In genomic region chr17:4744999-4745969, GRCh38 we compare ENCODE assay signal across 19 cellular contexts. TPM values are rescaled to one million over a fixed set of nuclear protein-coding genes. Genes with fewer than 3 reads are reported as not detected.
DNase-seq lines count a peak whose midpoint lies in the region; ATAC-seq and TF ChIP-seq lines count a peak whose summit lies in the region.
"Had no signal": no experiment of that assay in that cellular context is flagged by ENCODE, and none has a peak within 500 bp of the region (broad histone marks: within the 10 kb centered on the region; RNA-seq: fewer than 3 reads in every experiment).

No MANE protein-coding gene starts in this region.

- H3K56ac ChIP-seq in mesendoderm (ENCODE audit: low read length), result peak overlapping the region; percentile 82

- H3K36me3 ChIP-seq in CD4-positive, CD25-positive, alpha-beta regulatory T cell (ENCODE audit: control insufficient read depth, insufficient read depth, low read length), result no peaks in the 10 kb centered on the region
- no peaks in the 10 kb centered on the region for H3K36me3 ChIP-seq in HCT116 (ENCODE audit: control insufficient read depth in 1 of 2, insufficient read depth in 2 of 2, low read length in 2 of 2)
- no peaks in the 10 kb centered on the region for H3K36me3 ChIP-seq in endodermal cell (ENCODE audit: control insufficient read depth, insufficient read depth, low read length)
- no peaks in the 10 kb centered on the region for H3K36me3 ChIP-seq in mesendoderm (ENCODE audit: control insufficient read depth, insufficient read depth, low read length)
- no peaks in the 10 kb centered on the region for H3K36me3 ChIP-seq in HAP-1 (replicated peaks)
- H3K36me3 ChIP-seq in Caco-2 (ENCODE audit: control insufficient read depth, insufficient read depth, low read length), result no peaks in the 10 kb centered on the region
- H3K36me3 ChIP-seq: prostate gland, tibial artery had no signal

- POLR2A ChIA-PET in HCT116 (lab: Charles Lee), result no interaction called here
- POLR2A ChIA-PET in Caco-2 (lab: Charles Lee), result no interaction called here

- no peak overlapping the region for H3K23ac ChIP-seq in mesendoderm (ENCODE audit: low read length)

- no peak overlapping the region for H2BK5ac ChIP-seq in mesendoderm (ENCODE audit: low read length)

- no peaks in the 10 kb centered on the region for H3K9me3 ChIP-seq in CD4-positive, CD25-positive, alpha-beta regulatory T cell (ENCODE audit: control insufficient read depth in 2 of 2, low read length in 2 of 2)
- H3K9me3 ChIP-seq in HCT116 (ENCODE audit: control insufficient read depth in 1 of 2, insufficient read depth in 1 of 2, low read depth in 1 of 2, low read length in 2 of 2) (no peaks in the 10 kb centered on the region), endodermal cell (ENCODE audit: control insufficient read depth, low read length) (no peaks in the 10 kb centered on the region), HAP-1 (no peaks in the 10 kb centered on the region; the same call in 1 of the 2 replicates), Caco-2 (no peaks in the 10 kb centered on the region)
- H3K9me3 ChIP-seq: prostate gland, tibial artery had no signal

- H3K4me1 ChIP-seq in CD4-positive, CD25-positive, alpha-beta regulatory T cell (ENCODE audit: control insufficient read depth, insufficient read depth, low read length, poor library complexity, severe bottlenecking), result peaks cover 10% of the 10 kb centered on the region
- H3K4me1 ChIP-seq in HCT116 (ENCODE audit: control insufficient read depth in 1 of 2, insufficient read depth in 2 of 2, low read length in 2 of 2) (peaks cover under 1 to 2% of the 10 kb centered on the region in 2 experiments; a peak in 3 of 4 replicates), endodermal cell (ENCODE audit: control insufficient read depth, insufficient read depth, low read length) (no peaks in the 10 kb centered on the region), mesendoderm (ENCODE audit: control insufficient read depth, low read depth, low read length) (no peaks in the 10 kb centered on the region), HAP-1 (peaks cover 4% of the 10 kb centered on the region), Caco-2 (no peaks in the 10 kb centered on the region)
- H3K4me1 ChIP-seq: prostate gland had no signal

- no peak overlapping the region for H2AFZ ChIP-seq in HCT116 (ENCODE audit: low read depth, low read length, poor library complexity, severe bottlenecking)

- no peak overlapping the region for H4K5ac ChIP-seq in mesendoderm (ENCODE audit: low read length)

- in situ Hi-C loops in HAP-1 (cut with MboI; ENCODE audit: low sequenced_read_pairs), result no loop called here

- H3K4ac ChIP-seq in mesendoderm (ENCODE audit: low read depth, low read length), result no peak overlapping the region

- no peaks in the 10 kb centered on the region for H3K79me2 ChIP-seq in HCT116 (ENCODE audit: insufficient read depth, low read length)
- no peaks in the 10 kb centered on the region for H3K79me2 ChIP-seq in mesendoderm (ENCODE audit: control insufficient read depth, insufficient read depth, low read length)

- TF ChIP-seq CTCF in HCT116 (IDR thresholded peaks at IDR 0.05 in 2 of 3, conservative IDR thresholded peaks at IDR 0.05 in 1 of 3; ENCODE audit: borderline replicate concordance in 1 of 3, insufficient read depth in 1 of 3, low read depth in 2 of 3, low read length in 2 of 3) (no peak), endodermal cell (conservative IDR thresholded peaks at IDR 0.05) (peak; percentile 38), Caco-2 (IDR thresholded peaks at IDR 0.05; ENCODE audit: insufficient read depth in 1 of 2, low read depth in 1 of 2, low read length in 1 of 2, severe bottlenecking in 1 of 2, unreplicated experiment in 1 of 2) (no peak)

- BruUV-seq in HCT116 (replicated peaks; lab: Mats Ljungman, UMichigan) (no TSS peak), Caco-2 (replicated peaks; lab: Mats Ljungman, UMichigan) (no TSS peak)

- intact Hi-C loops in HCT116 (cut with micrococcal nuclease) (no loop called here), Caco-2 (cut with micrococcal nuclease; ENCODE audit: unreplicated experiment) (no loop called here)

- H3K9me3 Mint-ChIP-seq in CD4-positive, CD25-positive, alpha-beta regulatory T cell, result no peaks in the 10 kb centered on the region
- H3K9me3 Mint-ChIP-seq in endodermal cell (no peaks in the 10 kb centered on the region), Caco-2 (ENCODE audit: unreplicated experiment) (no peaks in the 10 kb centered on the region)
- H3K9me3 Mint-ChIP-seq: activated CD4-positive, alpha-beta T cell treated with anti-CD3 and anti-CD28 coated beads, Interleukin-2, amount 10 ng/mL, durations not matched to agents 7 days and 5 days; activated T-helper 1 cell treated with anti-CD3 and anti-CD28 coated beads, Interleukin-12 subunit alpha, Interleukin-12 subunit beta, Interleukin-2, Interleukin-4 antibody, amounts not matched to agents 30 ng/mL and 10 ng/mL and 1 ng/mL, durations not matched to agents 14 hours and 24 hours and 36 hours; effector memory CD8-positive, alpha-beta T cell had no signal

- H3K4me2 ChIP-seq in HCT116 (ENCODE audit: low read length), result no peak overlapping the region
- H3K4me2 ChIP-seq in mesendoderm (ENCODE audit: low read length), result peak overlapping the region; percentile 72

- H3K9ac ChIP-seq in HCT116 (ENCODE audit: low read length), result no peak overlapping the region
- H3K9ac ChIP-seq in endodermal cell (ENCODE audit: extremely low read depth, low read length, poor library complexity, severe bottlenecking), result no peak overlapping the region
- peak overlapping the region; percentile 41 for H3K9ac ChIP-seq in mesendoderm (ENCODE audit: low read length)

- H3K4me1 Mint-ChIP-seq in CD4-positive, CD25-positive, alpha-beta regulatory T cell, result peaks cover 0 to 25% (median 10%) of the 10 kb centered on the region in 4 donors
- peaks cover 3% of the 10 kb centered on the region for H3K4me1 Mint-ChIP-seq in endodermal cell
- no peaks in the 10 kb centered on the region for H3K4me1 Mint-ChIP-seq in Caco-2 (ENCODE audit: low read depth, unreplicated experiment)

- H2AK5ac ChIP-seq in mesendoderm (ENCODE audit: low read length), result no peak overlapping the region

- RAD21 ChIA-PET in HCT116 (lab: Charles Lee; ENCODE audit: low non-redundant PET in 1 of 2, low total read pairs in 2 of 2, uncharacterized antibody in 2 of 2, unreplicated experiment in 2 of 2), result no interaction called here

- no peaks in the 10 kb centered on the region for H3K9me2 ChIP-seq in HCT116 (ENCODE audit: insufficient read depth)

- no peak overlapping the region for H4K8ac ChIP-seq in mesendoderm (ENCODE audit: low read depth, low read length)

- H2BK15ac ChIP-seq in mesendoderm (replicated peaks; ENCODE audit: low read depth), result no peak overlapping the region

- no peak overlapping the region for H2BK120ac ChIP-seq in mesendoderm (ENCODE audit: low read depth, low read length)

- no peak for TF ChIP-seq RAD21 in HCT116 (IDR thresholded peaks at IDR 0.05; ENCODE audit: low read depth)

- H3K27me3 ChIP-seq in CD4-positive, CD25-positive, alpha-beta regulatory T cell (ENCODE audit: control insufficient read depth, insufficient read depth, low read length), result peaks cover 13% of the 10 kb centered on the region
- no peaks in the 10 kb centered on the region for H3K27me3 ChIP-seq in HCT116 (ENCODE audit: insufficient read depth, low read length)
- peaks cover 62% of the 10 kb centered on the region for H3K27me3 ChIP-seq in endodermal cell (ENCODE audit: control insufficient read depth, insufficient read depth, low read length, poor library complexity, severe bottlenecking)
- H3K27me3 ChIP-seq in mesendoderm (ENCODE audit: insufficient read depth, low read length, poor library complexity), result peaks cover 9% of the 10 kb centered on the region
- peaks cover 18% of the 10 kb centered on the region for H3K27me3 ChIP-seq in HAP-1 (ENCODE audit: low read depth)
- H3K27me3 ChIP-seq in Caco-2 (replicated peaks; ENCODE audit: control insufficient read depth, insufficient read depth, low read length), result no peaks in the 10 kb centered on the region

- H3K27ac Mint-ChIP-seq in CD4-positive, CD25-positive, alpha-beta regulatory T cell, result peak overlapping the region in 2 of 3 donors; percentile 5 to 42
- no peak overlapping the region for H3K27ac Mint-ChIP-seq in endodermal cell
- H3K27ac Mint-ChIP-seq in Caco-2 (ENCODE audit: unreplicated experiment), result no peak overlapping the region
- H3K27ac Mint-ChIP-seq: activated CD4-positive, alpha-beta T cell treated with anti-CD3 and anti-CD28 coated beads, Interleukin-2, amount 10 ng/mL, durations not matched to agents 7 days and 5 days; activated T-helper 1 cell treated with anti-CD3 and anti-CD28 coated beads, Interleukin-12 subunit alpha, Interleukin-12 subunit beta, Interleukin-2, Interleukin-4 antibody, amounts not matched to agents 30 ng/mL and 10 ng/mL and 1 ng/mL, durations not matched to agents 14 hours and 24 hours and 36 hours; effector memory CD8-positive, alpha-beta T cell had no signal

- no peak for DNase-seq in CD4-positive, CD25-positive, alpha-beta regulatory T cell
- DNase-seq in HCT116 (ENCODE audit: low read depth, low spot score), result no peak
- peak; percentile 92 for DNase-seq in endodermal cell
- DNase-seq in mesendoderm, result peak; percentile 73
- DNase-seq in HAP-1 (ENCODE audit: low spot score in 2 of 2), result no peak
- no peak for DNase-seq in Caco-2
- DNase-seq in activated T-cell treated with anti-CD3 and anti-CD28 coated beads, Interleukin-2, amount 50 U/mL, for 48 hours, result no peak
- DNase-seq in activated CD4-positive, alpha-beta T cell treated with anti-CD3 and anti-CD28 coated beads for 4 hours, result no peak
- DNase-seq: activated CD4-positive, alpha-beta T cell treated with anti-CD3 and anti-CD28 coated beads, Interleukin-2, amount 10 ng/mL, durations not matched to agents 7 days and 5 days; DMS79 treated with DMSO at 0.1 percent for 48 hours; effector memory CD8-positive, alpha-beta T cell; foreskin fibroblast; kidney glomerular epithelial cell; NCI-H2081; T1000; tibial artery had no signal

- no peaks in the 10 kb centered on the region for H4K20me1 ChIP-seq in HCT116 (ENCODE audit: insufficient read depth)

- peak overlapping the region in 3 of 4 donors; percentile 29 to 77 (median 64) for H3K4me3 Mint-ChIP-seq in CD4-positive, CD25-positive, alpha-beta regulatory T cell
- H3K4me3 Mint-ChIP-seq in endodermal cell (peak overlapping the region; percentile 61), Caco-2 (ENCODE audit: unreplicated experiment) (no peak overlapping the region)
- H3K4me3 Mint-ChIP-seq: activated CD4-positive, alpha-beta T cell treated with anti-CD3 and anti-CD28 coated beads, Interleukin-2, amount 10 ng/mL, durations not matched to agents 7 days and 5 days; activated T-helper 1 cell treated with anti-CD3 and anti-CD28 coated beads, Interleukin-12 subunit alpha, Interleukin-12 subunit beta, Interleukin-2, Interleukin-4 antibody, amounts not matched to agents 30 ng/mL and 10 ng/mL and 1 ng/mL, durations not matched to agents 14 hours and 24 hours and 36 hours; effector memory CD8-positive, alpha-beta T cell had no signal

- TF ChIP-seq POLR2A in HCT116 (IDR thresholded peaks at IDR 0.05; ENCODE audit: borderline replicate concordance, extremely low read depth, insufficient read depth, insufficient read length), result no peak

- WGBS in endodermal cell (ENCODE audit: insufficient coverage in 1 of 2, insufficient read length in 1 of 2), 2 experiments, result 10 to 14% methylated on average over 14 to 50 of the region's 51 CpGs
- no CpG with 5 or more reads among the region's 51 CpGs for WGBS in mesendoderm (ENCODE audit: extremely low coverage, insufficient coverage, low lambda C conversion rate)

- ATAC-seq in CD4-positive, CD25-positive, alpha-beta regulatory T cell (ENCODE audit: low read depth in 2 of 2), result no peak
- ATAC-seq in HCT116, result 0 out of 2 replicates have a peak, but pooled peaks have one; percentile 34
- ATAC-seq: effector memory CD8-positive, alpha-beta T cell had no signal

- H3K79me1 ChIP-seq in mesendoderm (ENCODE audit: low read length), result no peaks in the 10 kb centered on the region

- CTCF ChIA-PET in HCT116 (lab: Charles Lee), result interaction anchor here (0.6 kb wide), 1 partner anchor 242 kb away, joined by 3 read pairs; the partner anchor contains the start of gene CAMTA2
- CTCF ChIA-PET in Caco-2 (lab: Charles Lee), result no interaction called here

- no peak overlapping the region for H3K27ac ChIP-seq in CD4-positive, CD25-positive, alpha-beta regulatory T cell (ENCODE audit: insufficient read depth, low read length, poor library complexity, severe bottlenecking)
- no peak overlapping the region for H3K27ac ChIP-seq in HCT116 (ENCODE audit: low read depth, low read length)
- no peak overlapping the region for H3K27ac ChIP-seq in endodermal cell (ENCODE audit: low read depth, low read length)
- no peak overlapping the region for H3K27ac ChIP-seq in mesendoderm (ENCODE audit: low read depth, low read length)
- H3K27ac ChIP-seq: prostate gland, tibial artery had no signal

- no peak overlapping the region for H3K4me3 ChIP-seq in CD4-positive, CD25-positive, alpha-beta regulatory T cell (ENCODE audit: low read depth, low read length)
- H3K4me3 ChIP-seq in HCT116 (replicated peaks in 1 of 2; ENCODE audit: low read depth in 1 of 2, low read length in 2 of 2) (no peak overlapping the region), endodermal cell (ENCODE audit: low read length) (peak overlapping the region; percentile 69), mesendoderm (ENCODE audit: low read length) (peak overlapping the region; percentile 37), HAP-1 (no peak overlapping the region), Caco-2 (ENCODE audit: low read depth, low read length) (no peak overlapping the region)
- H3K4me3 ChIP-seq: prostate gland, tibial artery had no signal

- H3K27me3 Mint-ChIP-seq in CD4-positive, CD25-positive, alpha-beta regulatory T cell, result peaks cover 44% of the 10 kb centered on the region
- peaks cover 63% of the 10 kb centered on the region for H3K27me3 Mint-ChIP-seq in endodermal cell (ENCODE audit: insufficient read depth)
- H3K27me3 Mint-ChIP-seq in Caco-2 (ENCODE audit: insufficient read depth, unreplicated experiment), result no peaks in the 10 kb centered on the region

- peak overlapping the region; percentile 32 for H3K18ac ChIP-seq in mesendoderm (ENCODE audit: low read length)

- H3K36me3 Mint-ChIP-seq in CD4-positive, CD25-positive, alpha-beta regulatory T cell, result no peaks in the 10 kb centered on the region
- no peaks in the 10 kb centered on the region for H3K36me3 Mint-ChIP-seq in endodermal cell (ENCODE audit: low read depth)
- peaks cover 2% of the 10 kb centered on the region for H3K36me3 Mint-ChIP-seq in Caco-2 (ENCODE audit: insufficient read depth, unreplicated experiment)

RNA-seq across cellular contexts. Expression of gene CXCL16, which starts 5.6 kb away (rescaled TPM):
- 7.3 TPM for total RNA-seq in CD4-positive, CD25-positive, alpha-beta regulatory T cell
- polyA plus RNA-seq in CD4-positive, CD25-positive, alpha-beta regulatory T cell, result under 1 TPM in 3 of 4 donors, not detected in 1; 0.41 to 0.79 (median 0.45) TPM
- 44.8 TPM for total RNA-seq in HCT116 (2021; ENCODE audit: unreplicated experiment)
- 60.4 and 64.3 TPM in 2 replicates for polyA plus RNA-seq in HCT116 (2012)
- under 1 TPM; 0.60 to 0.73 TPM for total RNA-seq in endodermal cell
- polyA plus RNA-seq in endodermal cell (2013, experiment 1 of 2), result 0.28 TPM
- polyA plus RNA-seq in endodermal cell (2013, experiment 2 of 2), result not detected
- 0.46 TPM for polyA plus RNA-seq in mesendoderm (2013, experiment 1 of 2)
- 0.45 TPM for polyA plus RNA-seq in mesendoderm (2013, experiment 2 of 2)
- total RNA-seq in Caco-2 (2022), result 44.8 and 55.3 TPM in 2 replicates

RNA-seq across cellular contexts. Expression of gene ZMYND15, which starts 5.7 kb away (rescaled TPM):
- total RNA-seq in CD4-positive, CD25-positive, alpha-beta regulatory T cell, result 1.0 TPM
- polyA plus RNA-seq in CD4-positive, CD25-positive, alpha-beta regulatory T cell, result not detected
- total RNA-seq in HCT116 (2021; ENCODE audit: unreplicated experiment), result 2.8 TPM
- polyA plus RNA-seq in HCT116 (2012), result 1.6 and 2.7 TPM in 2 replicates
- total RNA-seq in endodermal cell, result not detected
- not detected for polyA plus RNA-seq in endodermal cell (2013, experiment 1 of 2)
- polyA plus RNA-seq in endodermal cell (2013, experiment 2 of 2), result not detected
- polyA plus RNA-seq in mesendoderm (2013, experiment 1 of 2), result 0.11 TPM
- 0.08 TPM for polyA plus RNA-seq in mesendoderm (2013, experiment 2 of 2)
- 2.2 and 3.5 TPM in 2 replicates for total RNA-seq in Caco-2 (2022)

RNA-seq across cellular contexts. Expression of gene MED11, which starts 14.1 kb away (rescaled TPM):
- 9.3 TPM for total RNA-seq in CD4-positive, CD25-positive, alpha-beta regulatory T cell
- 10 to 100 TPM; 40.0 to 46.8 (median 43.9) TPM for polyA plus RNA-seq in CD4-positive, CD25-positive, alpha-beta regulatory T cell
- 13.7 TPM for total RNA-seq in HCT116 (2021; ENCODE audit: unreplicated experiment)
- 16.6 and 19.1 TPM in 2 replicates for polyA plus RNA-seq in HCT116 (2012)
- 10 to 100 TPM; 17.7 to 20.2 TPM for total RNA-seq in endodermal cell
- polyA plus RNA-seq in endodermal cell (2013, experiment 1 of 2), result 25.3 TPM
- 21.3 TPM for polyA plus RNA-seq in endodermal cell (2013, experiment 2 of 2)
- polyA plus RNA-seq in mesendoderm (2013, experiment 1 of 2), result 25.0 TPM
- polyA plus RNA-seq in mesendoderm (2013, experiment 2 of 2), result 26.6 TPM
- 9.1 and 9.4 TPM in 2 replicates for total RNA-seq in Caco-2 (2022)

RNA-seq across cellular contexts. Expression of gene TM4SF5, which starts 26.4 kb away (rescaled TPM):
- total RNA-seq in CD4-positive, CD25-positive, alpha-beta regulatory T cell, result not detected
- not detected for polyA plus RNA-seq in CD4-positive, CD25-positive, alpha-beta regulatory T cell
- not detected for total RNA-seq in HCT116 (2021; ENCODE audit: unreplicated experiment)
- not detected in 2 replicates for polyA plus RNA-seq in HCT116 (2012)
- total RNA-seq in endodermal cell, result not detected
- polyA plus RNA-seq in endodermal cell (2013, experiment 1 of 2), result not detected
- polyA plus RNA-seq in endodermal cell (2013, experiment 2 of 2), result not detected
- not detected for polyA plus RNA-seq in mesendoderm (2013, experiment 1 of 2)
- polyA plus RNA-seq in mesendoderm (2013, experiment 2 of 2), result not detected
- total RNA-seq in Caco-2 (2022), result 9.9 and 12.1 TPM in 2 replicates
- total RNA-seq: activated CD4-positive, alpha-beta T cell treated with anti-CD3 and anti-CD28 coated beads, Interleukin-2, amount 10 ng/mL, durations not matched to agents 7 days and 5 days; activated T-helper 1 cell treated with anti-CD3 and anti-CD28 coated beads, Interleukin-12 subunit alpha, Interleukin-12 subunit beta, Interleukin-2, Interleukin-4 antibody, amounts not matched to agents 30 ng/mL and 10 ng/mL and 1 ng/mL, durations not matched to agents 14 hours and 24 hours and 36 hours; prostate gland had no signal
- polyA plus RNA-seq: BJ had no signal

RNA-seq across cellular contexts. Expression of gene ARRB2, which starts 34.9 kb away (rescaled TPM):
- 197 TPM for total RNA-seq in CD4-positive, CD25-positive, alpha-beta regulatory T cell
- polyA plus RNA-seq in CD4-positive, CD25-positive, alpha-beta regulatory T cell, result 10 to 100 TPM; 22.4 to 37.5 (median 28.9) TPM
- total RNA-seq in HCT116 (2021; ENCODE audit: unreplicated experiment), result 70.8 TPM
- 74.1 and 74.4 TPM in 2 replicates for polyA plus RNA-seq in HCT116 (2012)
- total RNA-seq in endodermal cell, result 10 to 100 TPM; 45.3 to 51.8 TPM
- polyA plus RNA-seq in endodermal cell (2013, experiment 1 of 2), result 61.5 TPM
- polyA plus RNA-seq in endodermal cell (2013, experiment 2 of 2), result 53.9 TPM
- polyA plus RNA-seq in mesendoderm (2013, experiment 1 of 2), result 33.5 TPM
- 33.1 TPM for polyA plus RNA-seq in mesendoderm (2013, experiment 2 of 2)
- total RNA-seq in Caco-2 (2022), result 37.1 and 37.8 TPM in 2 replicates

Comparison
In these comparisons a context has a peak if more than half of its experiments do, and no peak if none do; other contexts are left out.
1. DNase-seq: peak in endodermal cell (single experiment) and mesendoderm (single experiment); none in CD4-positive, CD25-positive, alpha-beta regulatory T cell (0 of 3), HCT116 (single experiment), HAP-1 (0 of 2), Caco-2 (0 of 2), activated T-cell treated with anti-CD3 and anti-CD28 coated beads, Interleukin-2, amount 50 U/mL, for 48 hours (0 of 2) and activated CD4-positive, alpha-beta T cell treated with anti-CD3 and anti-CD28 coated beads for 4 hours (0 of 2).
2. H3K4me3 ChIP-seq: peak in endodermal cell (single experiment) and mesendoderm (single experiment); none in CD4-positive, CD25-positive, alpha-beta regulatory T cell (single experiment), HCT116 (0 of 2), HAP-1 (single experiment) and Caco-2 (single experiment).
3. H3K27ac Mint-ChIP-seq: peak in CD4-positive, CD25-positive, alpha-beta regulatory T cell (2 of 3); none in endodermal cell (single experiment) and Caco-2 (single experiment).